In genomic region chr4:140081582-140082398, GRCh38 we compare ENCODE assay signal across 14 cellular contexts.
DNase-seq lines count a peak whose midpoint lies in the region; ATAC-seq and TF ChIP-seq lines count a peak whose summit lies in the region.
"Had no signal": no experiment of that assay in that cellular context is flagged by ENCODE, and none has a peak within 500 bp of the region (broad histone marks: within the 10 kb centered on the region; RNA-seq: fewer than 3 reads in every experiment).

No MANE protein-coding gene starts in this region.

- H2AK5ac ChIP-seq in H9 (ENCODE audit: insufficient read length, low read length): no peak overlapping the region

- CTCF ChIA-PET in PC-3 (lab: Charles Lee): interaction anchor here (0.7 kb wide), 1 partner anchor 171 kb away, joined by 3 read pairs; no protein-coding TSS in a partner anchor

- no peaks in the 10 kb centered on the region for H3K27me3 ChIP-seq in H9 (ENCODE audit: insufficient read depth, low read length)
- no peaks in the 10 kb centered on the region for H3K27me3 ChIP-seq in rectal smooth muscle tissue (ENCODE audit: control insufficient read depth, insufficient read depth, low read length)
- H3K27me3 ChIP-seq in PC-3 (ENCODE audit: low read length): no peaks in the 10 kb centered on the region
- H3K27me3 ChIP-seq: esophagus squamous epithelium, testis had no signal

- H3K56ac ChIP-seq in H9 (ENCODE audit: insufficient read length, low read depth, low read length): no peak overlapping the region

- no peak overlapping the region for H3K4me3 ChIP-seq in rectal smooth muscle tissue (ENCODE audit: low read length)
- no peak overlapping the region for H3K4me3 ChIP-seq in PC-3 (ENCODE audit: low read length)
- H3K4me3 ChIP-seq: testis had no signal

- no peak overlapping the region for H2AFZ ChIP-seq in H9 (ENCODE audit: low read length)
- no peak overlapping the region for H2AFZ ChIP-seq in PC-3 (ENCODE audit: low read length)

- no peak overlapping the region for H3K18ac ChIP-seq in H9 (ENCODE audit: insufficient read length, low read depth, low read length)

- H3K4ac ChIP-seq in H9 (ENCODE audit: low read depth, low read length): no peak overlapping the region

- ATAC-seq in PC-3 (no peak), GM21423 (IDR thresholded peaks at IDR 0.05; ENCODE audit: unreplicated experiment) (no peak)
- ATAC-seq: left ventricle myocardium superior had no signal

- H3K9me3 ChIP-seq in H9 (ENCODE audit: control insufficient read depth, low read depth, low read length): no peaks in the 10 kb centered on the region
- no peaks in the 10 kb centered on the region for H3K9me3 ChIP-seq in PC-3 (ENCODE audit: low read length)
- H3K9me3 ChIP-seq: esophagus squamous epithelium, testis had no signal

- no peak overlapping the region; the same call in 1 of the 2 replicates for H3K14ac ChIP-seq in H9 (ENCODE audit: insufficient read depth, low read length)

- no peak for TF ChIP-seq CTCF in H9 (conservative IDR thresholded peaks at IDR 0.05)
- no peak for TF ChIP-seq CTCF in VCaP (conservative IDR thresholded peaks at IDR 0.05)
- TF ChIP-seq CTCF in glutamatergic neuron (IDR thresholded peaks at IDR 0.05; ENCODE audit: partially characterized antibody, unreplicated experiment): no peak
- TF ChIP-seq CTCF in PC-3 (conservative IDR thresholded peaks at IDR 0.05; ENCODE audit: low read depth, low read length): no peak

- no peak overlapping the region for H4K91ac ChIP-seq in H9 (ENCODE audit: insufficient read length, low read depth, low read length)

- H3F3A ChIP-seq in PC-3 (ENCODE audit: low read length, unreplicated experiment): no peaks in the 10 kb centered on the region

- no peaks in the 10 kb centered on the region for H3K79me1 ChIP-seq in H9 (ENCODE audit: insufficient read depth, low read depth, low read length, poor library complexity, severe bottlenecking)

- H3K36me3 ChIP-seq in rectal smooth muscle tissue (ENCODE audit: control insufficient read depth, insufficient read depth, low read length) (no peaks in the 10 kb centered on the region), PC-3 (ENCODE audit: low read depth, low read length) (no peaks in the 10 kb centered on the region)
- H3K36me3 ChIP-seq: esophagus squamous epithelium had no signal

- H2BK20ac ChIP-seq in H9 (ENCODE audit: low read depth, low read length, poor library complexity, severe bottlenecking): no peak overlapping the region

- H3K9ac ChIP-seq in H9 (ENCODE audit: extremely low read depth, insufficient read length, low read length) (no peak overlapping the region), rectal smooth muscle tissue (ENCODE audit: low read length) (no peak overlapping the region), PC-3 (ENCODE audit: low read length) (no peak overlapping the region)

- H3K27ac Mint-ChIP-seq in H9: peak overlapping the region in 2 of 3 experiments; percentile 0 to 67; a peak in 5 of 7 replicates
- peak overlapping the region; percentile 17 for H3K27ac Mint-ChIP-seq in glutamatergic neuron (ENCODE audit: unreplicated experiment)

- no peak overlapping the region for H2BK12ac ChIP-seq in H9 (ENCODE audit: insufficient read length, low read depth, low read length)

- H3T11ph ChIP-seq in H9 (ENCODE audit: low read length): no peak overlapping the region

- POLR2A ChIA-PET in PC-3 (lab: Charles Lee; ENCODE audit: unreplicated experiment): no interaction called here

- H2BK5ac ChIP-seq in H9 (ENCODE audit: insufficient read length, low read length): no peak overlapping the region

- no peak for DNase-seq in H9
- DNase-seq in glutamatergic neuron: no peak
- DNase-seq in PC-3: no peak
- no peak for DNase-seq in activated CD4-positive, CD25-positive, alpha-beta regulatory T cell treated with anti-CD3 and anti-CD28 coated beads, Interleukin-2, amount 50 U/mL, for 72 hours
- DNase-seq in activated CD4-positive, alpha-beta T cell treated with anti-CD3 and anti-CD28 coated beads, Interleukin-2, amount 50 U/mL, for 1 hour: no peak
- DNase-seq: activated CD8-positive, alpha-beta memory T cell treated with anti-CD3 and anti-CD28 coated beads, Interleukin-2, amount 50 U/mL, for 48 hours; esophagus squamous epithelium; hippocampal formation; left ventricle myocardium superior; NCI-H1092 treated with DMSO at 0.1 percent for 48 hours; testis had no signal

- H3K23ac ChIP-seq in H9 (ENCODE audit: insufficient read length, low read depth, low read length): no peak overlapping the region

- H4K20me1 ChIP-seq in H9 (ENCODE audit: control insufficient read depth, insufficient read depth, insufficient read length) (no peaks in the 10 kb centered on the region), PC-3 (ENCODE audit: low read length) (no peaks in the 10 kb centered on the region)

- intact Hi-C loops in PC-3 (cut with micrococcal nuclease): no loop called here

- no peak overlapping the region for H2BK15ac ChIP-seq in H9 (ENCODE audit: low read depth, low read length)

- no TSS peak for BruUV-seq in PC-3 (replicated peaks; lab: Mats Ljungman, UMichigan)

- H3K4me1 ChIP-seq in H9 (ENCODE audit: insufficient read depth, low read length) (peaks cover 14% of the 10 kb centered on the region; the same call in 1 of the 2 replicates), rectal smooth muscle tissue (ENCODE audit: control insufficient read depth, insufficient read depth, low read length) (peaks cover 8% of the 10 kb centered on the region), PC-3 (ENCODE audit: insufficient read depth, low read length) (peaks cover 32% of the 10 kb centered on the region)

- no peaks in the 10 kb centered on the region for H3K27me3 Mint-ChIP-seq in H9 (ENCODE audit: low read depth)
- H3K27me3 Mint-ChIP-seq in glutamatergic neuron (ENCODE audit: unreplicated experiment): peaks cover 14% of the 10 kb centered on the region

- no peak overlapping the region for H2BK120ac ChIP-seq in H9 (ENCODE audit: low read depth, low read length, poor library complexity, severe bottlenecking)

- H4K8ac ChIP-seq in H9 (replicated peaks; ENCODE audit: insufficient read length, low read depth, low read length): no peak overlapping the region

- no peaks in the 10 kb centered on the region for H3K36me3 Mint-ChIP-seq in H9 (ENCODE audit: insufficient read depth in 1 of 3, low read depth in 3 of 3)
- no peaks in the 10 kb centered on the region for H3K36me3 Mint-ChIP-seq in glutamatergic neuron (ENCODE audit: unreplicated experiment)

- H3K4me3 Mint-ChIP-seq in H9 (no peak overlapping the region), glutamatergic neuron (ENCODE audit: unreplicated experiment) (no peak overlapping the region)

- no peak overlapping the region for H4K5ac ChIP-seq in H9 (ENCODE audit: insufficient read length, low read depth, low read length)

- H3K79me2 ChIP-seq in H9 (ENCODE audit: insufficient read depth, low read length) (no peaks in the 10 kb centered on the region), PC-3 (ENCODE audit: low read length) (no peaks in the 10 kb centered on the region)

- H3K9me3 Mint-ChIP-seq in H9 (no peaks in the 10 kb centered on the region), glutamatergic neuron (ENCODE audit: unreplicated experiment) (peaks cover 12% of the 10 kb centered on the region)

- H3K4me2 ChIP-seq in H9 (ENCODE audit: insufficient read depth, insufficient read length, low read length): no peak overlapping the region
- H3K4me2 ChIP-seq in PC-3 (ENCODE audit: low read length): no peak overlapping the region

- H3K4me1 Mint-ChIP-seq in H9 (peaks cover 57% of the 10 kb centered on the region in 2 experiments), glutamatergic neuron (ENCODE audit: low read depth, unreplicated experiment) (peaks cover 60% of the 10 kb centered on the region)

- no peaks in the 10 kb centered on the region for H3K23me2 ChIP-seq in H9 (ENCODE audit: insufficient read length, low read depth, low read length, poor library complexity, severe bottlenecking)

- H3K27ac ChIP-seq in H9 (ENCODE audit: insufficient read length, low read depth, low read length): peak overlapping the region; percentile 17
- peak overlapping the region; percentile 74 for H3K27ac ChIP-seq in VCaP
- peak overlapping the region; percentile 22 for H3K27ac ChIP-seq in rectal smooth muscle tissue (ENCODE audit: low read depth, low read length)
- H3K27ac ChIP-seq in PC-3 (ENCODE audit: low read length): no peak overlapping the region
- H3K27ac ChIP-seq: testis had no signal

- H3K9me2 ChIP-seq in PC-3 (replicated peaks; ENCODE audit: low read length): no peaks in the 10 kb centered on the region

- WGBS in H9 (ENCODE audit: extremely low coverage, insufficient read length, low lambda C conversion rate): no CpG with 5 or more reads among the region's 9 CpGs
